Comparison of ENCODE assay signal across 8 cellular contexts in the genomic region with DNA sequence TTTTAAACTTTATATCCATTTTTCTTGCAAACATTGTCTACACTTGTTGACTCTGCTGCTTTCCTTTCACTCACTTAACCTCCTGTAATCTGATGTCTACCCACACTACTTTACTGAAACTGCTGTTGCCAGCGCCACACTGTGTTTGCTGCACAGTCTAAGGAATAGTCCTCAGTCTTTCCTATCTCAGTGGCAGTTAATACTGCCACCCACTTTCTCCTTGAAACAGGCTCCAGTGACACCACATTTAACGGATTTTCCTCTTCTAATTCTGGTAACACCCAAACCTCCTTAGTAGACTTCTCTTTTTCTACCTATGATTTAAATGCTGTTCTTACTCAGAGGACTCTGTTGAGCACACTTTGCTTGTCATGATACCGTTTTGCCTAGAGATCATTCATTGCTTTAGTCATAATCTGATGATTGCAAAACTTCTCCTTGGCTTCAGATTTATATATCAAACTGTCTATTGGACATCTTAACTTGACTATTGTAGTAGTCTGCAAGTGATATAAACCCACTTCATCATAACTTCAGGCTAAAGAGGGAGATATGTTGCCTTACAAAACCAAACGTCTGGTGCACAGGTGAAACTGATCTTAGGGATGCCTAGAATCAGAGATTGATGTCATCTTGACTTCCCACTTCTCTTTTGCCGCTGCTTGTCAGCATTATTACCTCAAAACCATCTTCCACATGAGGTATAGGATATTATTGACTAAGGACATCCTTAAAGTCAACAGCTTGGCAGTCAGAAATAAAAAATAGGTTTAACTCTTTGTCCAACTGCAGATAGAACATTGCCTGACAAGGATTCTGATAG.
DNase-seq lines count a peak whose midpoint lies in the region; ATAC-seq, FAIRE-seq and TF ChIP-seq lines count a peak whose summit lies in the region.

No MANE protein-coding gene starts in this region.

- peak overlapping the region; percentile 91 for H3K27ac Mint-ChIP-seq in activated T-cell treated with anti-CD3 and anti-CD28 coated beads, Interleukin-2, amount 50 U/mL, for 72 hours

- DNase-seq in activated T-cell treated with anti-CD3 and anti-CD28 coated beads, Interleukin-2, amount 50 U/mL, for 72 hours: peak; percentile 35 to 44
- DNase-seq in stimulated activated CD4-positive, alpha-beta T cell treated with anti-CD3 and anti-CD28 coated beads, Interleukin-4, amount 100 ng/mL, for 24 hours: peak; percentile 56
- no peak for DNase-seq in retina
- DNase-seq in gastrocnemius medialis: no peak
- DNase-seq in NCI-H2227 (lab: John Stamatoyannopoulos, UW; ENCODE audit: unreplicated experiment): no peak
- DNase-seq in D721Med (ENCODE audit: insufficient read length, low spot score): no peak

- peaks cover 9 to 21% of the 10 kb centered on the region in 2 donors for H3K36me3 Mint-ChIP-seq in activated T-cell treated with anti-CD3 and anti-CD28 coated beads, Interleukin-2, amount 50 U/mL, for 72 hours (ENCODE audit: insufficient read depth in 2 of 2)

- no peak overlapping the region for H3K4me3 ChIP-seq in gastrocnemius medialis

- in situ Hi-C loops in gastrocnemius medialis (cut with MboI; ENCODE audit: low sequenced_read_pairs in 4 of 4): no loop called here

- intact Hi-C loops in gastrocnemius medialis (cut with DNase I; ENCODE audit: low total_unique reads): no loop called here

- H3K27ac ChIP-seq in gastrocnemius medialis: no peak overlapping the region

- peaks cover 0 to 6% of the 10 kb centered on the region in 2 donors for H3K4me1 ChIP-seq in gastrocnemius medialis

- H3K27me3 ChIP-seq in gastrocnemius medialis: no peaks in the 10 kb centered on the region

- TF ChIP-seq CTCF in gastrocnemius medialis (IDR thresholded peaks at IDR 0.05 in 4 of 5, conservative IDR thresholded peaks at IDR 0.05 in 1 of 5) (no peak), D721Med (IDR thresholded peaks at IDR 0.05; ENCODE audit: insufficient read depth, missing control alignments) (no peak)

- peak; percentile 44 for ATAC-seq in GM19463 (IDR thresholded peaks at IDR 0.05; ENCODE audit: unreplicated experiment)
- ATAC-seq in HG03558 (IDR thresholded peaks at IDR 0.05; ENCODE audit: extremely low read depth, unreplicated experiment): peak; percentile 51
- peak; percentile 84 to 90 for ATAC-seq in activated T-cell treated with anti-CD3 and anti-CD28 coated beads, Interleukin-2, amount 50 U/mL, for 72 hours (replicated peaks in 1 of 2)
- ATAC-seq in gastrocnemius medialis: no peak

- no peak for TF ChIP-seq POLR2A in gastrocnemius medialis (IDR thresholded peaks at IDR 0.05)

- H3K4me1 Mint-ChIP-seq in activated T-cell treated with anti-CD3 and anti-CD28 coated beads, Interleukin-2, amount 50 U/mL, for 72 hours (ENCODE audit: low read depth): peaks cover 59% of the 10 kb centered on the region

- H3K9me3 Mint-ChIP-seq in activated T-cell treated with anti-CD3 and anti-CD28 coated beads, Interleukin-2, amount 50 U/mL, for 72 hours: no peaks in the 10 kb centered on the region

- H3K4me3 Mint-ChIP-seq in activated T-cell treated with anti-CD3 and anti-CD28 coated beads, Interleukin-2, amount 50 U/mL, for 72 hours: peak overlapping the region; percentile 52 to 73

- no peaks in the 10 kb centered on the region for H3K36me3 ChIP-seq in gastrocnemius medialis

- no peak for FAIRE-seq in D721Med (lab: Jason Lieb, UNC)

- H3K27me3 Mint-ChIP-seq in activated T-cell treated with anti-CD3 and anti-CD28 coated beads, Interleukin-2, amount 50 U/mL, for 72 hours (ENCODE audit: low read depth): no peaks in the 10 kb centered on the region

- H3K9me3 ChIP-seq in gastrocnemius medialis: no peaks in the 10 kb centered on the region

Comparison
In these comparisons a context has a peak if more than half of its experiments do, and no peak if none do; other contexts are left out.
1. ATAC-seq: peak in GM19463 (single experiment), HG03558 (single experiment) and activated T-cell treated with anti-CD3 and anti-CD28 coated beads, Interleukin-2, amount 50 U/mL, for 72 hours (2 of 2); none in gastrocnemius medialis (0 of 2).
2. DNase-seq: peak in activated T-cell treated with anti-CD3 and anti-CD28 coated beads, Interleukin-2, amount 50 U/mL, for 72 hours (2 of 2) and stimulated activated CD4-positive, alpha-beta T cell treated with anti-CD3 and anti-CD28 coated beads, Interleukin-4, amount 100 ng/mL, for 24 hours (single experiment); none in retina (single experiment), gastrocnemius medialis (0 of 2), NCI-H2227 (single experiment) and D721Med (single experiment).